Comparison of ENCODE assay signal across 5 cellular contexts in genomic region chr12:113117684-113118083, GRCh38. TPM values are rescaled to one million over a fixed set of nuclear protein-coding genes. Genes with fewer than 3 reads are reported as not detected.
"Had no signal": no experiment of that assay in that cellular context is flagged by ENCODE, and none has a peak within 500 bp of the region (broad histone marks: within the 10 kb centered on the region; RNA-seq: fewer than 3 reads in every experiment).

No MANE protein-coding gene starts in this region.

RNA-seq across cellular contexts. Expression of gene RASAL1, which starts 17.9 kb away (rescaled TPM):
- total RNA-seq: aorta, chondrocyte, Right ventricle myocardium inferior had no signal
- polyA plus RNA-seq: aorta had no signal

RNA-seq across cellular contexts. Expression of gene CFAP73, which starts 31.8 kb away (rescaled TPM):
- total RNA-seq: activated T-helper 2 cell treated with anti-CD3 and anti-CD28 coated beads, Interferon-gamma antibody, Interleukin-2, Interleukin-4, amounts not matched to agents 10 μg/mL and 5 μg/mL and 100 μg/mL, durations not matched to agents 14 hours and 24 hours and 36 hours; aorta; bronchial epithelial cell; chondrocyte; Right ventricle myocardium inferior had no signal
